In genomic region chr10:28996345-28996744, GRCh38 we compare ENCODE assay signal across 31 cellular contexts.
DNase-seq lines count a peak whose midpoint lies in the region; ATAC-seq and TF ChIP-seq lines count a peak whose summit lies in the region.
"Had no signal": no experiment of that assay in that cellular context is flagged by ENCODE, and none has a peak within 500 bp of the region (broad histone marks: within the 10 kb centered on the region; RNA-seq: fewer than 3 reads in every experiment).

No MANE protein-coding gene starts in this region.

- no peaks in the 10 kb centered on the region for H3K9me3 ChIP-seq in T-helper 17 cell (ENCODE audit: control insufficient read depth, low read length, poor library complexity, severe bottlenecking)
- H3K9me3 ChIP-seq: A549; BE2C; BLaER1; BLaER1 treated with 17β-estradiol and CSF1 and Interleukin-3, amounts not matched to agents 10 nM and 100 nM had no signal

- H3K9me3 Mint-ChIP-seq in mesothelial cell of epicardium, result peaks cover 7% of the 10 kb centered on the region
- H3K9me3 Mint-ChIP-seq: CD14-positive monocyte; CD4-positive, alpha-beta T cell; CD8-positive, alpha-beta T cell had no signal

- DNase-seq in SK-MEL-5 (ENCODE audit: low read depth, low spot score) (peak; percentile 6), SW480 (ENCODE audit: low spot score) (peak; percentile 29), foreskin melanocyte (peak; percentile 64), mesothelial cell of epicardium (ENCODE audit: low spot score in 2 of 2, unreplicated experiment in 2 of 2) (no peak), KG1 (lab: John Stamatoyannopoulos, UW) (no peak), T-helper 17 cell (no peak), NCI-H446 (lab: John Stamatoyannopoulos, UW) (no peak), NCI-H82 treated with DMSO at 0.1 percent for 48 hours (lab: John Stamatoyannopoulos, UW; ENCODE audit: unreplicated experiment) (no peak)
- DNase-seq: 8988T; ACHN; AML-193; BE2C; C1 segment of cervical spinal cord; Caco-2; CD4-positive, alpha-beta memory T cell; CD4-positive, alpha-beta T cell; CD4-positive, CD25-positive, alpha-beta regulatory T cell; CD8-positive, alpha-beta memory T cell; CD8-positive, alpha-beta T cell; COR-L47; DMS 273 treated with DMSO at 0.1 percent for 48 hours; DMS153; DMS79; DMS79 treated with DMSO at 0.1 percent for 48 hours; DND-41; EL had no signal

- in situ Hi-C loops in SK-MEL-5 (cut with HindIII; ENCODE audit: low pct_unique_long_range_greater_than_20kb, low sequenced_read_pairs), result no loop called here

- peak overlapping the region; percentile 87 for H3K27ac Mint-ChIP-seq in mesothelial cell of epicardium
- H3K27ac Mint-ChIP-seq in T-helper 17 cell, result no peak overlapping the region
- H3K27ac Mint-ChIP-seq: B cell; CD14-positive monocyte; CD4-positive, alpha-beta T cell; CD4-positive, CD25-positive, alpha-beta regulatory T cell; CD8-positive, alpha-beta memory T cell; CD8-positive, alpha-beta T cell had no signal

- H3K4me1 Mint-ChIP-seq in mesothelial cell of epicardium (peaks cover 50% of the 10 kb centered on the region), T-helper 17 cell (no peaks in the 10 kb centered on the region)
- H3K4me1 Mint-ChIP-seq: B cell; CD14-positive monocyte; CD4-positive, alpha-beta memory T cell; CD4-positive, CD25-positive, alpha-beta regulatory T cell; CD8-positive, alpha-beta memory T cell had no signal

- peaks cover 8% of the 10 kb centered on the region for H3K36me3 Mint-ChIP-seq in mesothelial cell of epicardium
- H3K36me3 Mint-ChIP-seq in T-helper 17 cell (ENCODE audit: low read depth), result no peaks in the 10 kb centered on the region
- H3K36me3 Mint-ChIP-seq: CD14-positive monocyte; CD4-positive, alpha-beta memory T cell; CD4-positive, CD25-positive, alpha-beta regulatory T cell; CD8-positive, alpha-beta memory T cell; CD8-positive, alpha-beta T cell had no signal

- TF ChIP-seq CTCF in mesothelial cell of epicardium (IDR thresholded peaks at IDR 0.05; ENCODE audit: unreplicated experiment), result no peak

- H3K27me3 Mint-ChIP-seq in mesothelial cell of epicardium (ENCODE audit: low read depth) (no peaks in the 10 kb centered on the region), T-helper 17 cell (peaks cover 15% of the 10 kb centered on the region)
- H3K27me3 Mint-ChIP-seq: B cell; CD4-positive, CD25-positive, alpha-beta regulatory T cell had no signal

- H3K4me3 Mint-ChIP-seq in mesothelial cell of epicardium (no peak overlapping the region), T-helper 17 cell (no peak overlapping the region)
- H3K4me3 Mint-ChIP-seq: B cell; CD14-positive monocyte; CD4-positive, alpha-beta memory T cell; CD4-positive, alpha-beta T cell; CD4-positive, CD25-positive, alpha-beta regulatory T cell; CD8-positive, alpha-beta memory T cell; CD8-positive, alpha-beta T cell had no signal

- ATAC-seq in T-helper 17 cell, result no peak
- ATAC-seq: A549; CD8-positive, alpha-beta T cell had no signal

Comparison
In these comparisons a context has a peak if more than half of its experiments do, and no peak if none do; other contexts are left out.
1. DNase-seq: peak in SK-MEL-5 (single experiment), SW480 (single experiment) and foreskin melanocyte (single experiment); none in mesothelial cell of epicardium (0 of 2), KG1 (single experiment), T-helper 17 cell (0 of 3), NCI-H446 (0 of 2) and NCI-H82 treated with DMSO at 0.1 percent for 48 hours (single experiment).